In genomic region chr18:34977787-34978532, GRCh38 we compare ENCODE assay signal across 8 cellular contexts.
A peak's percentile ranks its signal among the peaks of the same experiment; 100 is the strongest.
DNase-seq lines count a peak whose midpoint lies in the region; FAIRE-seq and TF ChIP-seq lines count a peak whose summit lies in the region.

No MANE protein-coding gene starts in this region.

- peak overlapping the region; percentile 46 for H3K27ac ChIP-seq in epithelial cell of prostate

- H3K4me1 Mint-ChIP-seq in HFFc6 (ENCODE audit: low read depth), result peaks cover 30% of the 10 kb centered on the region

- no peaks in the 10 kb centered on the region for H3K36me3 ChIP-seq in mucosa of stomach (ENCODE audit: control insufficient read depth, insufficient read depth, low read length)

- peak overlapping the region; percentile 85 for H3K4me3 Mint-ChIP-seq in HFFc6

- H3K9me3 ChIP-seq in mucosa of stomach (ENCODE audit: control insufficient read depth, low read length), result no peaks in the 10 kb centered on the region

- DNase-seq in ELF-1 (ENCODE audit: low read depth, low spot score) (peak; percentile 62), HFFc6 (no peak), NCI-H2227 treated with DMSO at 0.1 percent for 48 hours (lab: John Stamatoyannopoulos, UW) (peak; percentile 34), activated T-cell treated with anti-CD3 and anti-CD28 coated beads for 1 hour (ENCODE audit: low read depth) (peak; percentile 23), epithelial cell of prostate (ENCODE audit: low read depth, low spot score) (peak; percentile 8), HTR-8/SVneo (ENCODE audit: insufficient read length, low spot score) (no peak)
- peak; percentile 59 for DNase-seq in stimulated activated naive CD4-positive, alpha-beta T cell treated with Interleukin-2 at 50 U/mL for 16 hours (lab: John Stamatoyannopoulos, UW)

- H3K4me3 ChIP-seq in mucosa of stomach (ENCODE audit: low read length), result peak overlapping the region; percentile 87

- peaks cover 15% of the 10 kb centered on the region for H3K27me3 Mint-ChIP-seq in HFFc6 (ENCODE audit: insufficient read depth)

- no peaks in the 10 kb centered on the region for H3K36me3 Mint-ChIP-seq in HFFc6 (ENCODE audit: low read depth)

- FAIRE-seq in HTR-8/SVneo (lab: Jason Lieb, UNC), result no peak

- peak overlapping the region; percentile 98 for H3K9ac ChIP-seq in mucosa of stomach (ENCODE audit: low read length)

- H3K27ac Mint-ChIP-seq in HFFc6, result peak overlapping the region; percentile 89

- no peak for TF ChIP-seq CTCF in HFFc6 (IDR thresholded peaks at IDR 0.05)

- H3K4me1 ChIP-seq in mucosa of stomach (ENCODE audit: control insufficient read depth, insufficient read depth, low read length), result peaks cover 22% of the 10 kb centered on the region

- no peaks in the 10 kb centered on the region for H3K9me3 Mint-ChIP-seq in HFFc6

- no peaks in the 10 kb centered on the region for H3K27me3 ChIP-seq in mucosa of stomach (ENCODE audit: control insufficient read depth, insufficient read depth, low read length)

Comparison
In these comparisons a context has a peak if more than half of its experiments do, and no peak if none do; other contexts are left out.
1. DNase-seq: peak in ELF-1 (single experiment), NCI-H2227 treated with DMSO at 0.1 percent for 48 hours (single experiment), activated T-cell treated with anti-CD3 and anti-CD28 coated beads for 1 hour (single experiment), epithelial cell of prostate (single experiment) and stimulated activated naive CD4-positive, alpha-beta T cell treated with Interleukin-2 at 50 U/mL for 16 hours (single experiment); none in HFFc6 (single experiment) and HTR-8/SVneo (single experiment).